In the genomic region with DNA sequence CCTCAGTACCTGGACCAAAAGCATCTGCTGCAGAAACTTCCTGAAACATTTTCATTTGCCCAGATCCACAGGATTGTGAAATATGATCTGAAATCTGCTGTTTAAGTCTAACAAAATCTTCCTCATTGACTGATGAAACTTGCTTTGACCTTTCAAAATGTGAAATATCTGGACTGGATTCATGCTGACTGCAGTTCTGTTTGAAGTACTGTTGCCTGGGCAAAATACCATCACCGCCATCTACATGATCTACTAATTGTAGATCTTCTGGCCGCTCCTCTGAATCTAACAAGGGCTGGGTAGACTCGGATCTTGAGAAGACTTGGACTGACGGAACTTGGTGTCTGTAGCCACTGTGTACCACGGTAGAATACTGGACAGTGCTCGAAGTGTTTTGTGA, we compare ENCODE assay signal across 8 cellular contexts. TPM values are rescaled to one million over a fixed set of nuclear protein-coding genes. Genes with fewer than 3 reads are reported as not detected.
A peak's percentile ranks its signal among the peaks of the same experiment; 100 is the strongest.
DNase-seq lines count a peak whose midpoint lies in the region; ATAC-seq, FAIRE-seq and TF ChIP-seq lines count a peak whose summit lies in the region.
"Not testable (repeated sequence)": the region's sequence is repeated elsewhere in the genome, so short reads cannot be mapped to it uniquely, and the experiment has no call there.

No MANE protein-coding gene starts in this region.

- not testable (repeated sequence) for H3K4me3 ChIP-seq in CD4-positive, alpha-beta memory T cell (ENCODE audit: low read length in 2 of 2); astrocyte (ENCODE audit: insufficient read depth, low read depth, low read length); endothelial cell of umbilical vein (replicated peaks in 1 of 3; ENCODE audit: insufficient read depth in 1 of 3, low read depth in 1 of 3, low read length in 3 of 3); liver (ENCODE audit: low read depth in 1 of 3, low read length in 3 of 3); neuronal stem cell (ENCODE audit: low read length in 2 of 2)

- H3K36me3 ChIP-seq in CD4-positive, alpha-beta memory T cell (ENCODE audit: insufficient read depth, low read length), result peaks cover 36% of the 10 kb centered on the region
- H3K36me3 ChIP-seq in astrocyte (ENCODE audit: insufficient read depth, low read length) (peaks cover 14% of the 10 kb centered on the region), endothelial cell of umbilical vein (ENCODE audit: control insufficient read depth in 2 of 2, extremely low read depth in 1 of 2, insufficient read depth in 2 of 2, low read length in 2 of 2) (peaks cover 5 to 31% of the 10 kb centered on the region in 2 experiments), liver (ENCODE audit: control insufficient read depth in 4 of 4, insufficient read depth in 3 of 4, low read depth in 1 of 4, low read length in 3 of 4) (peaks cover 4 to 66% (median 51%) of the 10 kb centered on the region in 4 donors), neuronal stem cell (replicated peaks in 1 of 2; ENCODE audit: control insufficient read depth in 2 of 2, insufficient read depth in 2 of 2, low read length in 2 of 2) (peaks cover 2 to 79% of the 10 kb centered on the region in 2 donors)

- not testable (repeated sequence) for DNase-seq in CD4-positive, alpha-beta memory T cell; T-cell; activated CD4-positive, alpha-beta memory T cell treated with anti-CD3 and anti-CD28 coated beads for 36 hours; astrocyte (ENCODE audit: low read depth); endothelial cell of umbilical vein (ENCODE audit: low read depth, low spot score); neuronal stem cell (ENCODE audit: low spot score)

- H3K4ac ChIP-seq in neuronal stem cell (ENCODE audit: low read length), result not testable (repeated sequence)

- not testable (repeated sequence) for H3K4me2 ChIP-seq in astrocyte (ENCODE audit: low read length); endothelial cell of umbilical vein (ENCODE audit: insufficient read depth, low read length)
- H3K4me2 ChIP-seq in neuronal stem cell (ENCODE audit: insufficient read depth, low read length, poor library complexity, severe bottlenecking), result peak overlapping the region; percentile 11

- H4K20me1 ChIP-seq in astrocyte (ENCODE audit: insufficient read depth, low read length); endothelial cell of umbilical vein (replicated peaks; ENCODE audit: control insufficient read depth, extremely low read depth, insufficient read depth, low read length): not testable (repeated sequence)

- H3K79me2 ChIP-seq in astrocyte (ENCODE audit: insufficient read depth, low read length); endothelial cell of umbilical vein (ENCODE audit: control insufficient read depth, insufficient read depth, low read length): not testable (repeated sequence)

- not testable (repeated sequence) for H3K23ac ChIP-seq in neuronal stem cell (ENCODE audit: low read depth, low read length, poor library complexity)

- not testable (repeated sequence) for H3K4me1 ChIP-seq in CD4-positive, alpha-beta memory T cell (ENCODE audit: insufficient read depth, low read length); astrocyte (ENCODE audit: insufficient read depth, low read length); endothelial cell of umbilical vein (ENCODE audit: control insufficient read depth, extremely low read depth, insufficient read depth, low read length); neuronal stem cell (ENCODE audit: control insufficient read depth in 2 of 2, insufficient read depth in 1 of 2, low read depth in 1 of 2, low read length in 2 of 2)
- H3K4me1 ChIP-seq in liver (ENCODE audit: control insufficient read depth in 4 of 4, insufficient read depth in 4 of 4, low read length in 3 of 4), result peaks cover 3 to 19% (median 15%) of the 10 kb centered on the region in 4 donors

- not testable (repeated sequence) for H3K18ac ChIP-seq in neuronal stem cell (ENCODE audit: low read length)

- H4K8ac ChIP-seq in neuronal stem cell (ENCODE audit: low read depth, low read length), result not testable (repeated sequence)

- not testable (repeated sequence) for H3K9ac ChIP-seq in astrocyte (ENCODE audit: low read length); endothelial cell of umbilical vein (replicated peaks; ENCODE audit: extremely low read depth, insufficient read depth, low read length); liver (ENCODE audit: low read depth in 1 of 2, low read length in 2 of 2); neuronal stem cell (ENCODE audit: low read depth, low read length, poor library complexity)

- not testable (repeated sequence) for H4K91ac ChIP-seq in neuronal stem cell (ENCODE audit: low read depth, low read length, poor library complexity)

- not testable (repeated sequence) for H3K4me3 Mint-ChIP-seq in CD4-positive, alpha-beta memory T cell; T-cell; activated CD4-positive, alpha-beta memory T cell treated with anti-CD3 and anti-CD28 coated beads for 36 hours; activated naive CD4-positive, alpha-beta T cell treated with anti-CD3 and anti-CD28 coated beads, Interleukin-2, amount 50 U/mL, for 24 hours; astrocyte (ENCODE audit: unreplicated experiment)

- H2BK15ac ChIP-seq in neuronal stem cell (ENCODE audit: low read length), result not testable (repeated sequence)

- FAIRE-seq in astrocyte (lab: Jason Lieb, UNC), result peak; percentile 43
- FAIRE-seq in endothelial cell of umbilical vein (lab: Jason Lieb, UNC), result not testable (repeated sequence)

- peak overlapping the region in 4 of 7 donors; percentile 24 to 63 (median 28) for H3K27ac Mint-ChIP-seq in CD4-positive, alpha-beta memory T cell
- H3K27ac Mint-ChIP-seq in T-cell, result peak overlapping the region; percentile 4 to 56
- peak overlapping the region; percentile 13 for H3K27ac Mint-ChIP-seq in activated CD4-positive, alpha-beta memory T cell treated with anti-CD3 and anti-CD28 coated beads for 36 hours
- H3K27ac Mint-ChIP-seq in activated naive CD4-positive, alpha-beta T cell treated with anti-CD3 and anti-CD28 coated beads, Interleukin-2, amount 50 U/mL, for 24 hours, result peak overlapping the region; percentile 63
- H3K27ac Mint-ChIP-seq in astrocyte (ENCODE audit: unreplicated experiment), result not testable (repeated sequence)

- not testable (repeated sequence) for H3K14ac ChIP-seq in neuronal stem cell (ENCODE audit: low read length)

- H3K27me3 ChIP-seq in CD4-positive, alpha-beta memory T cell (ENCODE audit: insufficient read depth, low read length); astrocyte (ENCODE audit: insufficient read depth, low read length); endothelial cell of umbilical vein (ENCODE audit: control insufficient read depth in 2 of 2, insufficient read depth in 2 of 2, low read length in 2 of 2); liver (ENCODE audit: control insufficient read depth in 4 of 4, insufficient read depth in 4 of 4, low read length in 3 of 4); neuronal stem cell (ENCODE audit: control insufficient read depth in 3 of 3, insufficient read depth in 3 of 3, low read depth in 1 of 3, low read length in 3 of 3): not testable (repeated sequence)

- H3K79me1 ChIP-seq in neuronal stem cell (ENCODE audit: low read depth, low read length), result not testable (repeated sequence)

- H3K9me3 ChIP-seq in CD4-positive, alpha-beta memory T cell (ENCODE audit: control insufficient read depth in 1 of 2, low read length in 2 of 2); astrocyte (ENCODE audit: insufficient read depth, low read depth, low read length); endothelial cell of umbilical vein (replicated peaks; ENCODE audit: control insufficient read depth, insufficient read depth, low read length); liver (ENCODE audit: control insufficient read depth in 4 of 4, low read length in 3 of 4); neuronal stem cell (replicated peaks in 1 of 2; ENCODE audit: control insufficient read depth in 2 of 2, insufficient read depth in 1 of 2, low read depth in 1 of 2, low read length in 2 of 2): not testable (repeated sequence)

- not testable (repeated sequence) for H2AFZ ChIP-seq in astrocyte (ENCODE audit: low read depth, low read length); endothelial cell of umbilical vein (ENCODE audit: low read depth, low read length); neuronal stem cell (ENCODE audit: low read length)

- CTCF ChIA-PET in CD4-positive, alpha-beta memory T cell (lab: Charles Lee; ENCODE audit: partially characterized antibody), result interaction anchor here (1.3 to 1.7 kb wide), 2 partner anchors 249 to 260 kb away, joined by 3 to 9 read pairs; no protein-coding TSS in a partner anchor
- CTCF ChIA-PET in T-cell (lab: Charles Lee), result interaction anchor here in 1 of 2 donors (0.5 kb wide), 1 partner anchor 42 kb away, joined by 4 read pairs; no protein-coding TSS in a partner anchor
- CTCF ChIA-PET in activated CD4-positive, alpha-beta memory T cell treated with anti-CD3 and anti-CD28 coated beads for 36 hours (lab: Charles Lee), result interaction anchor here (7.7 kb wide), 1 partner anchor 259 kb away, joined by 126 read pairs; no protein-coding TSS in a partner anchor
- CTCF ChIA-PET in endothelial cell of umbilical vein (lab: Charles Lee), result not testable (repeated sequence)

- POLR2A ChIA-PET in CD4-positive, alpha-beta memory T cell (lab: Charles Lee; ENCODE audit: partially characterized antibody); T-cell (lab: Charles Lee); activated CD4-positive, alpha-beta memory T cell treated with anti-CD3 and anti-CD28 coated beads for 36 hours (lab: Charles Lee); endothelial cell of umbilical vein (lab: Charles Lee): not testable (repeated sequence)

- peak in 1 of 2 donors; percentile 17 for TF ChIP-seq RAD21 in liver (IDR thresholded peaks at IDR 0.05)

- not testable (repeated sequence) for H3K27ac ChIP-seq in CD4-positive, alpha-beta memory T cell (ENCODE audit: low read depth, low read length); astrocyte (ENCODE audit: low read depth, low read length); endothelial cell of umbilical vein (ENCODE audit: insufficient read depth, low read depth, low read length); liver (ENCODE audit: low read depth in 1 of 2, low read length in 2 of 2); neuronal stem cell (replicated peaks; ENCODE audit: low read length)

- H3K27me3 Mint-ChIP-seq in CD4-positive, alpha-beta memory T cell; T-cell; activated CD4-positive, alpha-beta memory T cell treated with anti-CD3 and anti-CD28 coated beads for 36 hours; activated naive CD4-positive, alpha-beta T cell treated with anti-CD3 and anti-CD28 coated beads, Interleukin-2, amount 50 U/mL, for 24 hours; astrocyte (ENCODE audit: low read depth, unreplicated experiment): not testable (repeated sequence)

- intact Hi-C loops in CD4-positive, alpha-beta memory T cell (cut with micrococcal nuclease); activated CD4-positive, alpha-beta memory T cell treated with anti-CD3 and anti-CD28 coated beads for 36 hours (cut with micrococcal nuclease); endothelial cell of umbilical vein (cut with micrococcal nuclease): not testable (repeated sequence)

- H3K4me1 Mint-ChIP-seq in CD4-positive, alpha-beta memory T cell, result peaks cover 4 to 16% (median 11%) of the 10 kb centered on the region in 4 donors
- H3K4me1 Mint-ChIP-seq in T-cell, result peaks cover 18 to 34% (median 28%) of the 10 kb centered on the region in 3 donors
- peaks cover 21% of the 10 kb centered on the region for H3K4me1 Mint-ChIP-seq in activated CD4-positive, alpha-beta memory T cell treated with anti-CD3 and anti-CD28 coated beads for 36 hours (ENCODE audit: low read depth)
- H3K4me1 Mint-ChIP-seq in activated naive CD4-positive, alpha-beta T cell treated with anti-CD3 and anti-CD28 coated beads, Interleukin-2, amount 50 U/mL, for 24 hours, result peaks cover 37% of the 10 kb centered on the region
- H3K4me1 Mint-ChIP-seq in astrocyte (ENCODE audit: low read depth, unreplicated experiment), result not testable (repeated sequence)

- TSS peak; percentile 5 for BruUV-seq in endothelial cell of umbilical vein (replicated peaks; lab: Mats Ljungman, UMichigan)

- not testable (repeated sequence) for H2BK5ac ChIP-seq in neuronal stem cell (ENCODE audit: low read length)

- not testable (repeated sequence) for H2BK12ac ChIP-seq in neuronal stem cell (ENCODE audit: low read length)

- not testable (repeated sequence) for TF ChIP-seq POLR2A in endothelial cell of umbilical vein (IDR thresholded peaks at IDR 0.05; ENCODE audit: low read depth, low read length)

- peaks cover 42 to 75% of the 10 kb centered on the region in 2 donors for H3K36me3 Mint-ChIP-seq in CD4-positive, alpha-beta memory T cell
- H3K36me3 Mint-ChIP-seq in T-cell (peaks cover 35% of the 10 kb centered on the region), astrocyte (ENCODE audit: low read depth, unreplicated experiment) (peaks cover 13% of the 10 kb centered on the region)
- H3K36me3 Mint-ChIP-seq in activated CD4-positive, alpha-beta memory T cell treated with anti-CD3 and anti-CD28 coated beads for 36 hours, result peaks cover 51% of the 10 kb centered on the region
- peaks cover 20% of the 10 kb centered on the region for H3K36me3 Mint-ChIP-seq in activated naive CD4-positive, alpha-beta T cell treated with anti-CD3 and anti-CD28 coated beads, Interleukin-2, amount 50 U/mL, for 24 hours

- ATAC-seq in T-cell (replicated peaks in 1 of 4), result peak in 1 of 4 experiments; percentile 11

- not testable (repeated sequence) for TF ChIP-seq CTCF in astrocyte (IDR thresholded peaks at IDR 0.05; ENCODE audit: insufficient read depth, low read depth, low read length); endothelial cell of umbilical vein (IDR thresholded peaks at IDR 0.05; ENCODE audit: extremely low read depth in 1 of 2, insufficient read depth in 1 of 2, low read depth in 1 of 2, low read length in 2 of 2); liver (IDR thresholded peaks at IDR 0.05; ENCODE audit: low read depth, low read length, missing input control)

- not testable (repeated sequence) for H3K9me1 ChIP-seq in endothelial cell of umbilical vein (replicated peaks; ENCODE audit: control insufficient read depth, extremely low read depth, insufficient read depth, low read length)

- not testable (repeated sequence) for H2AK5ac ChIP-seq in neuronal stem cell (ENCODE audit: low read depth, low read length)

- dilution Hi-C loops in endothelial cell of umbilical vein (cut with MboI; ENCODE audit: extremely low pct_ligation_motif_present, low sequenced_read_pairs), result not testable (repeated sequence)

- not testable (repeated sequence) for H3K9me3 Mint-ChIP-seq in CD4-positive, alpha-beta memory T cell; T-cell; activated CD4-positive, alpha-beta memory T cell treated with anti-CD3 and anti-CD28 coated beads for 36 hours; activated naive CD4-positive, alpha-beta T cell treated with anti-CD3 and anti-CD28 coated beads, Interleukin-2, amount 50 U/mL, for 24 hours; astrocyte (ENCODE audit: unreplicated experiment)

- WGBS in liver, result 80% methylated on average over 6 of the region's 6 CpGs
- WGBS in neuronal stem cell (ENCODE audit: extremely low coverage in 2 of 2, insufficient read length in 2 of 2, insufficient replicate concordance in 1 of 2), 2 donors, result no CpG with 5 or more reads among the region's 6 CpGs

- H2BK120ac ChIP-seq in neuronal stem cell (ENCODE audit: low read depth, low read length), result not testable (repeated sequence)

RNA-seq across cellular contexts. Expression of a gene that starts 53.6 kb away (rescaled TPM):
- total RNA-seq in CD4-positive, alpha-beta memory T cell, result 100 to 1,000 TPM; 176 to 180 TPM
- 10 to 100 TPM; 26.3 to 42.8 TPM for polyA plus RNA-seq in CD4-positive, alpha-beta memory T cell
- total RNA-seq in T-cell (100 to 1,000 TPM; 113 to 330 (median 129) TPM), astrocyte (141 and 158 TPM in 2 replicates), endothelial cell of umbilical vein (345 and 361 TPM in 2 replicates), liver (100 to 1,000 TPM; 135 to 438 TPM)
- 10 to 100 TPM; 61.0 to 64.1 TPM for total RNA-seq in activated CD4-positive, alpha-beta memory T cell treated with anti-CD3 and anti-CD28 coated beads for 36 hours
- polyA plus RNA-seq in endothelial cell of umbilical vein (80.3 and 135 TPM in 2 replicates), liver (10 to 100 TPM; 51.3 to 82.4 TPM)
- 83.9 and 119 TPM in 2 replicates for polyA plus RNA-seq in endothelial cell of umbilical vein (2011; cell fraction: cytosol; rRNA removed)
- polyA plus RNA-seq in endothelial cell of umbilical vein (2011; cell fraction: nucleus; rRNA removed), result 120 and 134 TPM in 2 replicates
- polyA plus RNA-seq in endothelial cell of umbilical vein (2012), result 175 and 248 TPM in 2 replicates
- polyA minus RNA-seq in endothelial cell of umbilical vein, result 460 and 502 TPM in 2 replicates
- 73.7 TPM for polyA minus RNA-seq in endothelial cell of umbilical vein (2011; cell fraction: cytosol; rRNA and poly(A)+ RNA removed)
- polyA minus RNA-seq in endothelial cell of umbilical vein (2011; cell fraction: nucleus; rRNA and poly(A)+ RNA removed), result 278 and 424 TPM in 2 replicates
- 19.2 TPM for polyA plus RNA-seq in neuronal stem cell (2013, experiment 1 of 2)
- polyA plus RNA-seq in neuronal stem cell (2013, experiment 2 of 2), result 19.6 TPM
